Comparison of ENCODE assay signal across 19 cellular contexts in the genomic region with DNA sequence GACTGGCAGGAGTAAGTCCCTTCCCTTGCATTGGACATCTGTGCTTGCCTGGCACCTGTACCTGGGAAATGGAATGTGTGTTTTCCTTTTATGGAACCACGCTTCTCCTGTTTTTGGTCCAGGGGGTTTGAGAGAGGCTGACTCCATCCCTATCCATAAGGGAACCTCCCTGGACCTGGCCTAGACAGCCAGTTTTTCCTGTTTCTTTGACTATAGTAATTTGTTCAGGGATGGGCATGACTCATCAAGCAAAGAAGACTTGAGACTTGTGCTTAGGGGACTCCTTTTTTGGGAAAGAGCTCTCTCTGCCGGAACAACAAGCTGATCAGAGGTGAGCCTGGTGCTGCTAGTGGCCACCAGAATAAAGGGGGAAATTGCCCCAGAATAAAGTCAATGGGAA.
"Had no signal": no experiment of that assay in that cellular context is flagged by ENCODE, and none has a peak within 500 bp of the region (broad histone marks: within the 10 kb centered on the region; RNA-seq: fewer than 3 reads in every experiment).

No MANE protein-coding gene starts in this region.

- FAIRE-seq: islet of Langerhans, urothelium cell line had no signal

- H3K4me3 ChIP-seq: dorsolateral prefrontal cortex, esophagus muscularis mucosa, gastrocnemius medialis, heart right ventricle, sigmoid colon, skin epidermis, testis, transverse colon had no signal

- H3K27ac ChIP-seq: dorsolateral prefrontal cortex, esophagus muscularis mucosa, gastrocnemius medialis, heart right ventricle, sigmoid colon, skin epidermis, testis, transverse colon had no signal

- H3K4me1 ChIP-seq: esophagus muscularis mucosa, gastrocnemius medialis, heart right ventricle, sigmoid colon, testis, transverse colon had no signal

- DNase-seq: cortex of kidney; effector CD8-positive, alpha-beta T cell; gastrocnemius medialis; heart right ventricle; hypothalamus; natural killer cell; sigmoid colon; stimulated activated CD4-positive, alpha-beta T cell treated with anti-CD3 and anti-CD28 coated beads, Interleukin-2, amount 100 ng/mL, for 24 hours; stimulated activated CD4-positive, alpha-beta T cell treated with anti-CD3 and anti-CD28 coated beads, Interleukin-4, amount 100 ng/mL, for 4 hours; stimulated activated naive B cell treated with anti-CD40 and anti-IgM and Interleukin-4, amounts not matched to agents 10 μg/mL and 1 μg/mL and 100 μg/mL, for 72 hours; stimulated activated naive CD8-positive, alpha-beta T cell treated with anti-CD3 and anti-CD28 coated beads, Interleukin-15, amount 100 ng/mL, for 72 hours; testis; transverse colon had no signal

- ATAC-seq: gastrocnemius medialis; heart right ventricle; left lobe of liver; natural killer cell; stimulated activated naive B cell treated with anti-CD40 and anti-IgM and Interleukin-4, amounts not matched to agents 10 μg/mL and 1 μg/mL and 100 μg/mL, for 72 hours; stimulated activated naive CD8-positive, alpha-beta T cell treated with anti-CD3 and anti-CD28 coated beads, Interleukin-15, amount 100 ng/mL, for 72 hours had no signal

- H3K9me3 ChIP-seq: esophagus muscularis mucosa, gastrocnemius medialis, heart right ventricle, sigmoid colon, testis, transverse colon had no signal

- H3K36me3 ChIP-seq: esophagus muscularis mucosa, gastrocnemius medialis, heart right ventricle, sigmoid colon, transverse colon had no signal

- H3K27me3 ChIP-seq: dorsolateral prefrontal cortex, gastrocnemius medialis, sigmoid colon, testis, transverse colon had no signal
